Comparison of ENCODE assay signal across 27 cellular contexts in genomic region chr17:6524520-6524919, GRCh38. TPM values are rescaled to one million over a fixed set of nuclear protein-coding genes. Genes with fewer than 3 reads are reported as not detected.
DNase-seq lines count a peak whose midpoint lies in the region; ATAC-seq and TF ChIP-seq lines count a peak whose summit lies in the region.
"Had no signal": no experiment of that assay in that cellular context is flagged by ENCODE, and none has a peak within 500 bp of the region (broad histone marks: within the 10 kb centered on the region; RNA-seq: fewer than 3 reads in every experiment).

No MANE protein-coding gene starts in this region.

- no peak overlapping the region for H3K56ac ChIP-seq in H9 (ENCODE audit: insufficient read length, low read depth, low read length)

- H3K4me3 Mint-ChIP-seq in H9 = no peak overlapping the region
- H3K4me3 Mint-ChIP-seq: activated CD8-positive, alpha-beta T cell treated with anti-CD3 and anti-CD28 coated beads for 36 hours; CD4-positive, alpha-beta T cell had no signal

- no peaks in the 10 kb centered on the region for H3K23me2 ChIP-seq in H9 (ENCODE audit: insufficient read length, low read depth, low read length, poor library complexity, severe bottlenecking)

- no peak overlapping the region for H3K27ac Mint-ChIP-seq in H9
- H3K27ac Mint-ChIP-seq: activated CD8-positive, alpha-beta T cell treated with anti-CD3 and anti-CD28 coated beads for 36 hours; CD4-positive, alpha-beta T cell had no signal

- no peak overlapping the region for H4K8ac ChIP-seq in H9 (replicated peaks; ENCODE audit: insufficient read length, low read depth, low read length)

- H3K9me3 ChIP-seq in H9 (ENCODE audit: control insufficient read depth, low read depth, low read length) = no peaks in the 10 kb centered on the region
- H3K9me3 ChIP-seq in PC-3 (ENCODE audit: low read length) = no peaks in the 10 kb centered on the region
- H3K9me3 ChIP-seq: gastrocnemius medialis, prostate gland, thoracic aorta had no signal

- intact Hi-C loops in PC-3 (cut with micrococcal nuclease) (no loop called here), Right ventricle myocardium inferior (cut with DNase I) (no loop called here)

- H3K27me3 ChIP-seq in H9 (ENCODE audit: insufficient read depth, low read length) (no peaks in the 10 kb centered on the region), PC-3 (ENCODE audit: low read length) (no peaks in the 10 kb centered on the region)
- H3K27me3 ChIP-seq: dorsolateral prefrontal cortex, gastrocnemius medialis had no signal

- H3K36me3 Mint-ChIP-seq in H9 (ENCODE audit: insufficient read depth in 1 of 3, low read depth in 3 of 3) = peaks cover 0 to 6% (median 3%) of the 10 kb centered on the region in 3 experiments; a peak in 5 of 7 replicates

- no peaks in the 10 kb centered on the region for H3K79me1 ChIP-seq in H9 (ENCODE audit: insufficient read depth, low read depth, low read length, poor library complexity, severe bottlenecking)

- H4K91ac ChIP-seq in H9 (ENCODE audit: insufficient read length, low read depth, low read length) = no peak overlapping the region

- POLR2A ChIA-PET in PC-3 (lab: Charles Lee; ENCODE audit: unreplicated experiment) = no interaction called here

- H3K9me3 Mint-ChIP-seq in H9 = peaks cover 0 to 4% of the 10 kb centered on the region in 2 experiments; a peak in 2 of 5 replicates
- H3K9me3 Mint-ChIP-seq: activated CD8-positive, alpha-beta T cell treated with anti-CD3 and anti-CD28 coated beads for 36 hours; CD4-positive, alpha-beta T cell had no signal

- H2AK5ac ChIP-seq in H9 (ENCODE audit: insufficient read length, low read length) = no peak overlapping the region

- TF ChIP-seq CTCF in H9 (conservative IDR thresholded peaks at IDR 0.05) (no peak), PC-3 (conservative IDR thresholded peaks at IDR 0.05; ENCODE audit: low read depth, low read length) (no peak), coronary artery (IDR thresholded peaks at IDR 0.05) (no peak)

- H3T11ph ChIP-seq in H9 (ENCODE audit: low read length) = no peak overlapping the region

- WGBS in H9 (ENCODE audit: extremely low coverage, insufficient read length, low lambda C conversion rate) = no CpG with 5 or more reads among the region's 4 CpGs

- no peaks in the 10 kb centered on the region for H3K9me2 ChIP-seq in PC-3 (replicated peaks; ENCODE audit: low read length)

- no peaks in the 10 kb centered on the region for H3K36me3 ChIP-seq in PC-3 (ENCODE audit: low read depth, low read length)
- H3K36me3 ChIP-seq: gastrocnemius medialis, prostate gland, thoracic aorta had no signal

- no peak overlapping the region for H2BK20ac ChIP-seq in H9 (ENCODE audit: low read depth, low read length, poor library complexity, severe bottlenecking)

- no peak overlapping the region for H2BK120ac ChIP-seq in H9 (ENCODE audit: low read depth, low read length, poor library complexity, severe bottlenecking)

- H2AFZ ChIP-seq in H9 (ENCODE audit: low read length) (no peak overlapping the region), PC-3 (ENCODE audit: low read length) (no peak overlapping the region)

- H3K4me3 ChIP-seq in PC-3 (ENCODE audit: low read length) (no peak overlapping the region), coronary artery (no peak overlapping the region)
- H3K4me3 ChIP-seq: dorsolateral prefrontal cortex, gastrocnemius medialis, GM12878, prostate gland, skin epidermis, thoracic aorta had no signal

- no peak overlapping the region for H3K4me2 ChIP-seq in H9 (ENCODE audit: insufficient read depth, insufficient read length, low read length)
- H3K4me2 ChIP-seq in PC-3 (ENCODE audit: low read length) = peak overlapping the region; percentile 34; the same call in 1 of the 2 replicates

- H3K9ac ChIP-seq in H9 (ENCODE audit: extremely low read depth, insufficient read length, low read length) = no peak overlapping the region
- no peak overlapping the region for H3K9ac ChIP-seq in PC-3 (ENCODE audit: low read length)

- H4K20me1 ChIP-seq in H9 (ENCODE audit: control insufficient read depth, insufficient read depth, insufficient read length) = peaks cover 2% of the 10 kb centered on the region
- H4K20me1 ChIP-seq in PC-3 (ENCODE audit: low read length) = no peaks in the 10 kb centered on the region

- CTCF ChIA-PET in PC-3 (lab: Charles Lee) = no interaction called here

- H3K18ac ChIP-seq in H9 (ENCODE audit: insufficient read length, low read depth, low read length) = no peak overlapping the region

- no peak overlapping the region for H2BK5ac ChIP-seq in H9 (ENCODE audit: insufficient read length, low read length)

- H3K4ac ChIP-seq in H9 (ENCODE audit: low read depth, low read length) = no peak overlapping the region

- H3K4me1 Mint-ChIP-seq in H9 = peaks cover 11 to 18% of the 10 kb centered on the region in 2 experiments

- no peak overlapping the region for H3K23ac ChIP-seq in H9 (ENCODE audit: insufficient read length, low read depth, low read length)

- H3K79me2 ChIP-seq in H9 (ENCODE audit: insufficient read depth, low read length) = no peaks in the 10 kb centered on the region
- H3K79me2 ChIP-seq in PC-3 (ENCODE audit: low read length) = no peaks in the 10 kb centered on the region

- DNase-seq in H9 = peak; percentile 10
- DNase-seq in PC-3 = peak; percentile 72
- DNase-seq in coronary artery (ENCODE audit: low spot score) = peak; percentile 5
- peak; percentile 93 for DNase-seq in renal cortical epithelial cell (ENCODE audit: low read depth)
- no peak for DNase-seq in NCI-H526 (lab: John Stamatoyannopoulos, UW)
- DNase-seq in stimulated activated CD4-positive, alpha-beta T cell treated with anti-CD3 and anti-CD28 coated beads, Interleukin-4, amount 100 ng/mL, for 1 hour = no peak
- no peak for DNase-seq in Right ventricle myocardium inferior (ENCODE audit: missing footprints)
- DNase-seq: activated CD8-positive, alpha-beta T cell treated with anti-CD3 and anti-CD28 coated beads for 36 hours; activated naive CD4-positive, alpha-beta T cell; amniotic stem cell; central memory CD4-positive, alpha-beta T cell; DMS153; gastrocnemius medialis; MM.1S; NCI-H1436; NCI-H526 treated with DMSO at 0.1 percent for 48 hours; SHP77; stimulated activated naive CD4-positive, alpha-beta T cell; SW 1271 had no signal

- peak; percentile 73 for ATAC-seq in PC-3
- ATAC-seq in HG03139 (IDR thresholded peaks at IDR 0.05; ENCODE audit: unreplicated experiment) = no peak
- no peak for ATAC-seq in Right ventricle myocardium inferior
- ATAC-seq: activated CD4-positive, CD25-positive, alpha-beta regulatory T cell treated with anti-CD3 and anti-CD28 coated beads, Interleukin-2, amount 50 U/mL, for 24 hours; activated CD8-positive, alpha-beta T cell treated with anti-CD3 and anti-CD28 coated beads for 36 hours; gastrocnemius medialis; GM12878 had no signal

- H3K27ac ChIP-seq in H9 (ENCODE audit: insufficient read length, low read depth, low read length) (no peak overlapping the region), PC-3 (ENCODE audit: low read length) (peak overlapping the region; percentile 62), coronary artery (no peak overlapping the region)
- H3K27ac ChIP-seq: gastrocnemius medialis, prostate gland, skin epidermis, thoracic aorta had no signal

- no peak overlapping the region for H2BK15ac ChIP-seq in H9 (ENCODE audit: low read depth, low read length)

- no TSS peak for BruUV-seq in PC-3 (replicated peaks; lab: Mats Ljungman, UMichigan)

- no peaks in the 10 kb centered on the region; the same call in 1 of the 2 replicates for H3K27me3 Mint-ChIP-seq in H9 (ENCODE audit: low read depth)
- H3K27me3 Mint-ChIP-seq: activated CD8-positive, alpha-beta T cell treated with anti-CD3 and anti-CD28 coated beads for 36 hours; CD4-positive, alpha-beta T cell had no signal

- no peak overlapping the region for H4K5ac ChIP-seq in H9 (ENCODE audit: insufficient read length, low read depth, low read length)

- no peak overlapping the region for H2BK12ac ChIP-seq in H9 (ENCODE audit: insufficient read length, low read depth, low read length)

- 0 out of 2 replicates have a peak, but pooled peaks cover 2% of the 10 kb centered on the region for H3K4me1 ChIP-seq in H9 (ENCODE audit: insufficient read depth, low read length)
- peaks cover 24% of the 10 kb centered on the region for H3K4me1 ChIP-seq in PC-3 (ENCODE audit: insufficient read depth, low read length)
- H3K4me1 ChIP-seq: gastrocnemius medialis, prostate gland had no signal

- no peak overlapping the region for H3K14ac ChIP-seq in H9 (ENCODE audit: insufficient read depth, low read length)

- H3F3A ChIP-seq in PC-3 (ENCODE audit: low read length, unreplicated experiment) = no peaks in the 10 kb centered on the region

RNA-seq across cellular contexts. Expression of gene PITPNM3, which starts 31.8 kb away (rescaled TPM):
- total RNA-seq in H9 (2021) (2.7 and 3.4 TPM in 2 replicates), PC-3 (2014; rRNA removed) (7.1 and 9.7 TPM in 2 replicates), renal cortical epithelial cell (2.3 and 3.1 TPM in 2 replicates), Right ventricle myocardium inferior (0.46 TPM)

Comparison
In these comparisons a context has a peak if more than half of its experiments do, and no peak if none do; other contexts are left out.
1. DNase-seq: peak in H9 (single experiment), PC-3 (single experiment), coronary artery (single experiment) and renal cortical epithelial cell (single experiment); none in NCI-H526 (0 of 2), stimulated activated CD4-positive, alpha-beta T cell treated with anti-CD3 and anti-CD28 coated beads, Interleukin-4, amount 100 ng/mL, for 1 hour (single experiment) and Right ventricle myocardium inferior (single experiment).